Comparison of ENCODE assay signal across 27 cellular contexts in the genomic region with DNA sequence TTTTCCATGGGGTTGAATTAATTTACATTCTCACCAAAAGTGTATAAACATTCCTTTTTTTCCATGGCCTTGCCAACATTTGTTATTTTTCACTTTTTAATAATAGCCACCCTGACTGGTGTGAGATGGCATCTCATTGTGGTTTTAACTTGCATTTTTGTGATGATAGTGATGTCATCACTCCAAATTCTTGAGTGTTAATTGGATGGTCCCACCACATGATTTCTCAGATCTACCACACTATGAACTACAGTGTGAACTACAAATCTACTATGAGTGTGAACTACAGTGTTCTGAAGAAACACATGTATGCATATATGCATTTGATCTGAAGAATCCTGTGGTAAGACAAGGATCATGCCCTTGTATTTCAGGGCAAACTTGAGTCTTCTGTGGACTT.
"Had no signal": no experiment of that assay in that cellular context is flagged by ENCODE, and none has a peak within 500 bp of the region (broad histone marks: within the 10 kb centered on the region; RNA-seq: fewer than 3 reads in every experiment).

No MANE protein-coding gene starts in this region.

- H3K27ac Mint-ChIP-seq: naive B cell; neural progenitor cell; stimulated activated naive CD8-positive, alpha-beta T cell treated with anti-CD3 and anti-CD28 coated beads, Interleukin-15, amount 100 ng/mL, for 72 hours; T-helper 1 cell treated with Interleukin-12 subunit alpha and Interleukin-12 subunit beta and Interleukin-4 antibody, amounts not matched to agents 30 μg/mL and 1 μg/mL, for 36 hours had no signal

- DNase-seq: activated CD4-positive, alpha-beta T cell treated with anti-CD3 and anti-CD28 coated beads, Interleukin-2, amount 50 U/mL, for 1 hour; activated CD4-positive, CD25-positive, alpha-beta regulatory T cell treated with anti-CD3 and anti-CD28 coated beads, Interleukin-2, amount 50 U/mL, for 72 hours; activated CD8-positive, alpha-beta memory T cell treated with anti-CD3 and anti-CD28 coated beads for 24 hours; activated CD8-positive, alpha-beta memory T cell treated with anti-CD3 and anti-CD28 coated beads, Interleukin-2, amount 50 U/mL, for 48 hours; activated effector memory CD4-positive, alpha-beta T cell treated with Interleukin-2 at 50 U/mL for 16 hours; activated naive CD4-positive, alpha-beta T cell treated with anti-CD3 and anti-CD28 coated beads, Interleukin-2, amount 50 U/mL, for 16 hours; activated T-cell treated with anti-CD3 and anti-CD28 coated beads, Interleukin-2, amount 50 U/mL, for 48 hours; caudate nucleus; dorsolateral prefrontal cortex; foreskin melanocyte; glutamatergic neuron; hypothalamus; midbrain; naive B cell; psoas muscle; right cardiac atrium; small intestine; stimulated activated CD4-positive, alpha-beta T cell treated with anti-CD3 and anti-CD28 coated beads, Interleukin-15, amount 100 ng/mL, for 24 hours; stimulated activated CD4-positive, alpha-beta T cell treated with anti-CD3 and anti-CD28 coated beads, Interleukin-2, amount 100 ng/mL, for 48 hours; stimulated activated naive CD8-positive, alpha-beta T cell treated with anti-CD3 and anti-CD28 coated beads, Interleukin-15, amount 100 ng/mL, for 72 hours; transverse colon had no signal

- H3K36me3 Mint-ChIP-seq: neural progenitor cell had no signal

- H3K4me3 ChIP-seq: ascending aorta, dorsolateral prefrontal cortex, lung, neural progenitor cell, psoas muscle, suprapubic skin, transverse colon, vagina had no signal

- H3K4me3 Mint-ChIP-seq: naive B cell; neural progenitor cell; stimulated activated naive CD8-positive, alpha-beta T cell treated with anti-CD3 and anti-CD28 coated beads, Interleukin-15, amount 100 ng/mL, for 72 hours; T-helper 1 cell treated with Interleukin-12 subunit alpha and Interleukin-12 subunit beta and Interleukin-4 antibody, amounts not matched to agents 30 μg/mL and 1 μg/mL, for 36 hours had no signal

- H3K4me1 Mint-ChIP-seq: naive B cell; neural progenitor cell; stimulated activated naive CD8-positive, alpha-beta T cell treated with anti-CD3 and anti-CD28 coated beads, Interleukin-15, amount 100 ng/mL, for 72 hours had no signal

- H3K27me3 Mint-ChIP-seq: stimulated activated naive CD8-positive, alpha-beta T cell treated with anti-CD3 and anti-CD28 coated beads, Interleukin-15, amount 100 ng/mL, for 72 hours had no signal
